In the genomic region with DNA sequence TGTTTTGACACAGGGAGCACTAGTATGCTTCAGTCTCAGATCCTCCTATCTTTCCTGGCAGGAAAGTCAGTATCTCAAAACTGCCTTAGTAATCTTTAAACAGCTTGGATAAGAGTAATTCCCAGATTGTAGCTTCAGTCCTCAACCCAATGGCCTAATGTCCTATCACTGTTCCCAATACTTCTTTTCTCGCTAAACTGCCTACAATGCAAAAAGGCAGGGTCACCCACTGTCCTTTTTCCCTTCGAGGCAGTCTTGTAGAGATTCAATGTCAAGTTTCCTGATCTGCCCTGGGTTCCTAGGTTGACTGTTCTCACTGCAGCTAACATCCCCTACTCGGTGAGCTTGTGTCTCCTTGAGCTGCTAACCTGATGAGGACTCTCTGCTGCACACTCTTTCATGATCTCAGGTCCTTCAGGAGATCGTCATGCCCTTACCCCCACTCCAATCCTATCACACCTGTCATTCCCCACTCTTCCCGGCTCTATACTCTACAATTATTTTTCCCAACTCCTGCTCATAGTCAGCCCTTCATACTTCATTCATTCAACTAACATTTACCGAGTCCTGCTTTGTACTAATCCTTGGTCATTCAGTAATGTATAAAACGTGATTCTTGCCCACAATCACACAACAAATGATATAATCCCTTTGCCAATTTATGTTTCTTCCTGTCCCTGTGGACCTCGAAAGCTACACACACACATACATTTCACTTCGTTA, we compare ENCODE assay signal across 8 cellular contexts. TPM values are rescaled to one million over a fixed set of nuclear protein-coding genes. Genes with fewer than 3 reads are reported as not detected.
A peak's percentile ranks its signal among the peaks of the same experiment; 100 is the strongest.
DNase-seq lines count a peak whose midpoint lies in the region; ATAC-seq and TF ChIP-seq lines count a peak whose summit lies in the region.

No MANE protein-coding gene starts in this region.

- H3K27me3 Mint-ChIP-seq in immature natural killer cell (ENCODE audit: low read depth in 3 of 3): no peaks in the 10 kb centered on the region

- ATAC-seq in psoas muscle (no peak), HG02852 (IDR thresholded peaks at IDR 0.05; ENCODE audit: unreplicated experiment) (no peak)

- WGBS in psoas muscle, 3 donors: 9 to 10% (median 9%) methylated on average over 9 of the region's 9 CpGs

- no peak for TF ChIP-seq CTCF in NB4 (IDR thresholded peaks at IDR 0.05; ENCODE audit: low read depth, low read length)
- no peak for TF ChIP-seq CTCF in epithelial cell of proximal tubule (conservative IDR thresholded peaks at IDR 0.05; ENCODE audit: low read depth, low read length)
- no peak for TF ChIP-seq CTCF in psoas muscle (IDR thresholded peaks at IDR 0.05)

- H3K4me1 ChIP-seq in psoas muscle: peaks cover 45% of the 10 kb centered on the region

- H3K36me3 ChIP-seq in psoas muscle (ENCODE audit: insufficient read depth in 1 of 2, low read depth in 1 of 2): peaks cover 3 to 42% of the 10 kb centered on the region in 2 donors

- H3K27ac Mint-ChIP-seq in immature natural killer cell: no peak overlapping the region

- H3K4me3 Mint-ChIP-seq in immature natural killer cell: no peak overlapping the region

- H3K9me3 Mint-ChIP-seq in immature natural killer cell: no peaks in the 10 kb centered on the region

- peak overlapping the region; percentile 91 for H3K27ac ChIP-seq in psoas muscle

- peaks cover 0 to 18% (median 7%) of the 10 kb centered on the region in 3 donors for H3K36me3 Mint-ChIP-seq in immature natural killer cell

- H3K27me3 ChIP-seq in psoas muscle (ENCODE audit: insufficient read depth in 3 of 3, low read length in 2 of 3): no peaks in the 10 kb centered on the region

- H3K4me1 Mint-ChIP-seq in immature natural killer cell: peaks cover 0 to 5% of the 10 kb centered on the region in 2 donors

- peak overlapping the region; percentile 85 for H3K4me3 ChIP-seq in NB4 (ENCODE audit: low read depth, low read length)
- H3K4me3 ChIP-seq in epithelial cell of proximal tubule (ENCODE audit: low read depth, low read length): peak overlapping the region; percentile 72
- H3K4me3 ChIP-seq in psoas muscle: peak overlapping the region; percentile 90

- intact Hi-C loops in psoas muscle (cut with DNase I): no loop called here

- TF ChIP-seq POLR2A in NB4 (IDR thresholded peaks at IDR 0.05; ENCODE audit: extremely low read depth, insufficient read length): no peak

- H3K9me3 ChIP-seq in psoas muscle: no peaks in the 10 kb centered on the region

- DNase-seq in ELR (ENCODE audit: low read depth) (peak; percentile 10), NB4 (ENCODE audit: low read depth) (peak; percentile 31), epithelial cell of proximal tubule (ENCODE audit: low read depth) (no peak), psoas muscle (no peak), amniotic stem cell (lab: John Stamatoyannopoulos, UW) (no peak), immature natural killer cell (no peak), SKM-1 treated with dmso at 0.1 percent for 144 hours (lab: John Stamatoyannopoulos, UW; ENCODE audit: unreplicated experiment) (no peak)

RNA-seq across cellular contexts. Expression of gene C2CD3, which starts 0.9 kb away (rescaled TPM):
- total RNA-seq in epithelial cell of proximal tubule (15.1 and 24.6 TPM in 2 replicates), psoas muscle (10 to 100 TPM in 2 of 4 donors, 1 to 10 TPM in 2; 5.1 to 14.4 (median 9.7) TPM)
- polyA plus RNA-seq in psoas muscle (10 to 100 TPM in 1 of 3 donors, 1 to 10 TPM in 2; 8.4 to 12.6 (median 9.7) TPM), immature natural killer cell (10 to 100 TPM in 1 of 3 donors, 1 to 10 TPM in 1, under 1 TPM in 1; 0.93 to 16.0 (median 5.1) TPM)

RNA-seq across cellular contexts. Expression of gene PPME1, which starts 1.2 kb away (rescaled TPM):
- 46.8 and 79.5 TPM in 2 replicates for total RNA-seq in epithelial cell of proximal tubule
- 10 to 100 TPM; 39.5 to 45.9 (median 43.3) TPM for total RNA-seq in psoas muscle
- polyA plus RNA-seq in psoas muscle: 10 to 100 TPM; 28.3 to 47.9 (median 30.3) TPM
- 10 to 100 TPM in 2 of 3 donors, 1 to 10 TPM in 1; 8.3 to 14.9 (median 14.1) TPM for polyA plus RNA-seq in immature natural killer cell

Comparison
In these comparisons a context has a peak if more than half of its experiments do, and no peak if none do; other contexts are left out.
1. DNase-seq: peak in ELR (single experiment) and NB4 (single experiment); none in epithelial cell of proximal tubule (single experiment), psoas muscle (0 of 2), amniotic stem cell (single experiment), immature natural killer cell (0 of 3) and SKM-1 treated with dmso at 0.1 percent for 144 hours (single experiment).
2. Peak in every context shown above with its lines, with median percentiles within 50 percentile points of each other: H3K4me3 ChIP-seq.